In the genomic region with DNA sequence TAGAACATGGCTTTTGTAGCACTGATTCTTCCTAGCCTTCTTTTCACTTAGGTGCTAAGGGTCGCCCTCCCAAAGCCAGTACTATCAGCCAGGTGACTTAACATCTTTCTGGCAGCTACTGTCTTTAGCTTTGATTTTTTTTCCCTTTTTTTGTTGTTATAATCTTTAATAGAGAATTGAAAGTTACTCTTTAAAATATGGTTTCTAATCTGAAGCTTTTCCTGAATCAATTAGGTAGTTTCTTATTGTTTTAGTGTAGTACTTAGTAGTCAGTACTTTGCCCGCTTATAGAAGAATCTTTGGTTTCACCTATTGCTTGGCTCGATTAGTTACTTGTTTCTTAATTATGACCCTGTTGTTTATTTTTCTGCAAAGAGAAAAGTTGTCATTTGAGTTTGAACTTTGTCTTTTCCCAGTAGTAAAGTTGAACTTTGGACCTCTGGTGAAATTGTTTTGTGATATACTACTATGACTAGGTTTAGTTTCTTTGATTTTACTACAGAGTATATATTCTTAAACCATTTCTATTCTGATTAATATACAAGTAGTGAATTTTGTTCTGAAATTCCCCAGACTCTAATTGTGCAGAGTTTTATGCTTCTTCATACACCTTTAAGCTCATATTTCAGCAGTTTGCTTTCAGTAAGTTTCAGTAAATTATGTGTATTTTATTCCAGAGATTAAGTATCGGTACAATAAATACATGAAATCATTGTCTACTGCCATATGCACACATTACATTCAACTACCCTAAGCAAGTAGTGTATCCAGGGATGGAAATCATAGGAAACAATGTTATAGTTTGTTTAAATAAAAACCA, we compare ENCODE assay signal across 23 cellular contexts. TPM values are rescaled to one million over a fixed set of nuclear protein-coding genes. Genes with fewer than 3 reads are reported as not detected.
DNase-seq lines count a peak whose midpoint lies in the region; ATAC-seq and TF ChIP-seq lines count a peak whose summit lies in the region.
"Had no signal": no experiment of that assay in that cellular context is flagged by ENCODE, and none has a peak within 500 bp of the region (broad histone marks: within the 10 kb centered on the region; RNA-seq: fewer than 3 reads in every experiment).

No MANE protein-coding gene starts in this region.

- peaks cover 42% of the 10 kb centered on the region for H3K27me3 Mint-ChIP-seq in activated CD8-positive, alpha-beta T cell treated with anti-CD3 and anti-CD28 coated beads, Interleukin-2, amount 10 ng/mL, durations not matched to agents 7 days and 5 days (ENCODE audit: low read depth)

- peak overlapping the region; percentile 1; the same call in 1 of the 2 replicates for H3K4me3 ChIP-seq in PC-9
- H3K4me3 ChIP-seq in liver (ENCODE audit: low read depth in 1 of 3, low read length in 3 of 3), result peak overlapping the region; percentile 31 to 75 (median 45)
- H3K4me3 ChIP-seq in smooth muscle cell, result peak overlapping the region; percentile 96

- H3K9ac ChIP-seq in liver (ENCODE audit: low read depth in 1 of 2, low read length in 2 of 2) (peak overlapping the region; percentile 24 to 66), smooth muscle cell (ENCODE audit: low read depth) (no peak overlapping the region)

- BruUV-seq in PC-9 (replicated peaks; lab: Mats Ljungman, UMichigan), result no TSS peak

- H2AFZ ChIP-seq in PC-9 (no peak overlapping the region), smooth muscle cell (ENCODE audit: low read depth) (no peak overlapping the region)

- TF ChIP-seq CTCF in PC-9 (conservative IDR thresholded peaks at IDR 0.05), result no peak
- no peak for TF ChIP-seq CTCF in liver (IDR thresholded peaks at IDR 0.05; ENCODE audit: low read depth, low read length, missing input control)
- no peak for TF ChIP-seq CTCF in smooth muscle cell (IDR thresholded peaks at IDR 0.05; ENCODE audit: borderline replicate concordance, insufficient read depth, poor library complexity, severe bottlenecking)

- no peaks in the 10 kb centered on the region for H3K9me3 ChIP-seq in PC-9 (ENCODE audit: insufficient read depth, low read depth)
- H3K9me3 ChIP-seq in liver (ENCODE audit: control insufficient read depth in 4 of 4, low read length in 3 of 4), result no peaks in the 10 kb centered on the region
- H3K9me3 ChIP-seq in smooth muscle cell (replicated peaks; ENCODE audit: low read depth), result no peaks in the 10 kb centered on the region
- H3K9me3 ChIP-seq: upper lobe of left lung had no signal

- H3F3A ChIP-seq in PC-9 (ENCODE audit: insufficient read depth, low read depth), result peaks cover 16% of the 10 kb centered on the region
- peaks cover 8% of the 10 kb centered on the region for H3F3A ChIP-seq in smooth muscle cell (ENCODE audit: low read depth)

- H3K4me2 ChIP-seq in PC-9 (peak overlapping the region; percentile 87), smooth muscle cell (peak overlapping the region; percentile 94)

- H3K27me3 ChIP-seq in PC-9 (ENCODE audit: insufficient read depth, low read depth) (no peaks in the 10 kb centered on the region), liver (ENCODE audit: control insufficient read depth in 4 of 4, insufficient read depth in 4 of 4, low read length in 3 of 4) (no peaks in the 10 kb centered on the region), smooth muscle cell (ENCODE audit: low read depth) (no peaks in the 10 kb centered on the region)
- H3K27me3 ChIP-seq: dorsolateral prefrontal cortex, upper lobe of left lung had no signal

- H3K27ac ChIP-seq in PC-9 (no peak overlapping the region), liver (ENCODE audit: low read depth in 1 of 2, low read length in 2 of 2) (peak overlapping the region; percentile 80), smooth muscle cell (ENCODE audit: low read depth) (no peak overlapping the region)
- H3K27ac ChIP-seq: dorsolateral prefrontal cortex had no signal

- peaks cover 53% of the 10 kb centered on the region for H3K4me1 ChIP-seq in PC-9 (replicated peaks; ENCODE audit: insufficient read depth)
- peaks cover 1 to 43% (median 25%) of the 10 kb centered on the region in 4 donors for H3K4me1 ChIP-seq in liver (ENCODE audit: control insufficient read depth in 4 of 4, insufficient read depth in 4 of 4, low read length in 3 of 4)
- peaks cover 31% of the 10 kb centered on the region for H3K4me1 ChIP-seq in smooth muscle cell (ENCODE audit: low read depth)

- CTCF ChIA-PET in PC-9 (lab: Charles Lee), result interaction anchor here (0.7 kb wide), 1 partner anchor 30 kb away, joined by 4 read pairs; no protein-coding TSS in a partner anchor
- CTCF ChIA-PET in activated CD8-positive, alpha-beta T cell treated with anti-CD3 and anti-CD28 coated beads, Interleukin-2, amount 10 ng/mL, durations not matched to agents 7 days and 5 days (lab: Charles Lee), result no interaction called here

- no peak for ATAC-seq in GM18909 (IDR thresholded peaks at IDR 0.05; ENCODE audit: poor library complexity, unreplicated experiment)
- ATAC-seq in activated CD8-positive, alpha-beta T cell treated with anti-CD3 and anti-CD28 coated beads, Interleukin-2, amount 10 ng/mL, durations not matched to agents 7 days and 5 days, result no peak
- ATAC-seq: naive thymus-derived CD4-positive, alpha-beta T cell; stimulated activated naive CD8-positive, alpha-beta T cell treated with anti-CD3 and anti-CD28 coated beads, Interleukin-15, Interleukin-2, amounts not matched to agents 100 U/mL and 50 U/mL, for 24 hours had no signal

- intact Hi-C loops in PC-9 (cut with micrococcal nuclease; ENCODE audit: unreplicated experiment), result loop anchor here (5.0 to 10.0 kb wide), 3 partner anchors 123 to 677 kb away; a partner anchor contains a TSS

- H3K9me2 ChIP-seq in PC-9 (ENCODE audit: insufficient read depth), result no peaks in the 10 kb centered on the region

- no peaks in the 10 kb centered on the region for H3K36me3 ChIP-seq in PC-9 (ENCODE audit: low read depth)
- H3K36me3 ChIP-seq in liver (ENCODE audit: control insufficient read depth in 4 of 4, insufficient read depth in 3 of 4, low read depth in 1 of 4, low read length in 3 of 4), result no peaks in the 10 kb centered on the region
- no peaks in the 10 kb centered on the region for H3K36me3 ChIP-seq in smooth muscle cell (ENCODE audit: low read depth)
- H3K36me3 ChIP-seq: upper lobe of left lung had no signal

- H3K4me1 Mint-ChIP-seq in activated CD8-positive, alpha-beta T cell treated with anti-CD3 and anti-CD28 coated beads, Interleukin-2, amount 10 ng/mL, durations not matched to agents 7 days and 5 days (ENCODE audit: low read depth), result peaks cover 18% of the 10 kb centered on the region

- POLR2A ChIA-PET in PC-9 (lab: Charles Lee; ENCODE audit: unreplicated experiment), result no interaction called here
- POLR2A ChIA-PET in activated CD8-positive, alpha-beta T cell treated with anti-CD3 and anti-CD28 coated beads, Interleukin-2, amount 10 ng/mL, durations not matched to agents 7 days and 5 days (lab: Charles Lee), result no interaction called here

- H3K4me3 Mint-ChIP-seq in activated CD8-positive, alpha-beta T cell treated with anti-CD3 and anti-CD28 coated beads, Interleukin-2, amount 10 ng/mL, durations not matched to agents 7 days and 5 days, result no peak overlapping the region
- H3K4me3 Mint-ChIP-seq: activated naive CD4-positive, alpha-beta T cell treated with anti-CD3 and anti-CD28 coated beads, Interleukin-2, amount 10 ng/mL, durations not matched to agents 7 days and 5 days; naive thymus-derived CD4-positive, alpha-beta T cell had no signal

- WGBS in liver, result 28% methylated on average over 4 of the region's 4 CpGs
- WGBS in smooth muscle cell (ENCODE audit: low lambda C conversion rate), result 90% methylated on average over 4 of the region's 4 CpGs

- H3K79me2 ChIP-seq in PC-9 (ENCODE audit: low read depth) (peaks cover 75% of the 10 kb centered on the region), smooth muscle cell (ENCODE audit: low read depth) (peaks cover 86% of the 10 kb centered on the region)

- no peaks in the 10 kb centered on the region for H3K36me3 Mint-ChIP-seq in activated CD8-positive, alpha-beta T cell treated with anti-CD3 and anti-CD28 coated beads, Interleukin-2, amount 10 ng/mL, durations not matched to agents 7 days and 5 days (ENCODE audit: low read depth)
- H3K36me3 Mint-ChIP-seq: activated naive CD4-positive, alpha-beta T cell treated with anti-CD3 and anti-CD28 coated beads, Interleukin-2, amount 10 ng/mL, durations not matched to agents 7 days and 5 days; naive thymus-derived CD4-positive, alpha-beta T cell had no signal

- no peaks in the 10 kb centered on the region for H3K9me3 Mint-ChIP-seq in activated CD8-positive, alpha-beta T cell treated with anti-CD3 and anti-CD28 coated beads, Interleukin-2, amount 10 ng/mL, durations not matched to agents 7 days and 5 days (ENCODE audit: insufficient read depth)
- H3K9me3 Mint-ChIP-seq: activated naive CD4-positive, alpha-beta T cell treated with anti-CD3 and anti-CD28 coated beads, Interleukin-2, amount 10 ng/mL, durations not matched to agents 7 days and 5 days; naive thymus-derived CD4-positive, alpha-beta T cell had no signal

- DNase-seq in DMS79 treated with DMSO at 0.1 percent for 48 hours (lab: John Stamatoyannopoulos, UW) (peak; percentile 26), DMS79 (lab: John Stamatoyannopoulos, UW) (no peak), PC-9 (no peak), smooth muscle cell (lab: John Stamatoyannopoulos, UW; ENCODE audit: unreplicated experiment) (no peak), GM19240 (ENCODE audit: insufficient read length, low spot score) (no peak)
- DNase-seq in activated CD8-positive, alpha-beta T cell treated with anti-CD3 and anti-CD28 coated beads, Interleukin-2, amount 10 ng/mL, durations not matched to agents 7 days and 5 days, result no peak
- DNase-seq: 8988T; activated CD4-positive, alpha-beta T cell treated with anti-CD3 and anti-CD28 coated beads for 1 hour; activated naive CD4-positive, alpha-beta T cell treated with anti-CD3 and anti-CD28 coated beads, Interleukin-2, amount 10 ng/mL, durations not matched to agents 7 days and 5 days; activated T-cell treated with anti-CD3 and anti-CD28 coated beads, Interleukin-2, amount 50 U/mL, for 48 hours; anterior cingulate cortex; central memory CD4-positive, alpha-beta T cell; dorsolateral prefrontal cortex; foreskin melanocyte; HCEC 1CT; hypothalamus; naive thymus-derived CD4-positive, alpha-beta T cell; NCI-H1694; stimulated activated CD4-positive, alpha-beta T cell treated with anti-CD3 and anti-CD28 coated beads, Interleukin-2, amount 100 ng/mL, for 24 hours; stimulated activated naive CD8-positive, alpha-beta T cell treated with anti-CD3 and anti-CD28 coated beads, Interleukin-15, Interleukin-2, amounts not matched to agents 100 U/mL and 50 U/mL, for 24 hours; upper lobe of left lung had no signal

- no peaks in the 10 kb centered on the region for H4K20me1 ChIP-seq in PC-9 (ENCODE audit: insufficient read depth)
- H4K20me1 ChIP-seq in smooth muscle cell (ENCODE audit: low read depth), result peaks cover 62% of the 10 kb centered on the region

- peak; percentile 18 to 29 for TF ChIP-seq RAD21 in liver (IDR thresholded peaks at IDR 0.05)

- no peak overlapping the region for H3K27ac Mint-ChIP-seq in activated CD8-positive, alpha-beta T cell treated with anti-CD3 and anti-CD28 coated beads, Interleukin-2, amount 10 ng/mL, durations not matched to agents 7 days and 5 days
- H3K27ac Mint-ChIP-seq: activated naive CD4-positive, alpha-beta T cell treated with anti-CD3 and anti-CD28 coated beads, Interleukin-2, amount 10 ng/mL, durations not matched to agents 7 days and 5 days; naive thymus-derived CD4-positive, alpha-beta T cell had no signal

RNA-seq across cellular contexts. Expression of a gene that starts 3.9 kb away (rescaled TPM):
- 17.3 and 18.5 TPM in 2 replicates for total RNA-seq in PC-9 (2021)
- 10 to 100 TPM; 10.0 to 28.8 TPM for total RNA-seq in liver
- polyA plus RNA-seq in liver, result 1 to 10 TPM; 3.0 to 4.9 TPM
- total RNA-seq in smooth muscle cell, result 19.0 and 19.1 TPM in 2 replicates
- 6.3 and 10.9 TPM in 2 replicates for polyA plus RNA-seq in smooth muscle cell
- 1 to 10 TPM; 6.2 to 6.4 TPM for total RNA-seq in activated CD8-positive, alpha-beta T cell treated with anti-CD3 and anti-CD28 coated beads, Interleukin-2, amount 10 ng/mL, durations not matched to agents 7 days and 5 days

Comparison
In these comparisons a context has a peak if more than half of its experiments do, and no peak if none do; other contexts are left out.
1. H3K27ac ChIP-seq: peak in liver (2 of 2); none in PC-9 (single experiment) and smooth muscle cell (single experiment).
2. H3K4me3 ChIP-seq: peak in every context shown above with its lines; median percentile 96 in smooth muscle cell; 45 in liver; 1 in PC-9.